Comparison of ENCODE assay signal across 7 cellular contexts in the genomic region with DNA sequence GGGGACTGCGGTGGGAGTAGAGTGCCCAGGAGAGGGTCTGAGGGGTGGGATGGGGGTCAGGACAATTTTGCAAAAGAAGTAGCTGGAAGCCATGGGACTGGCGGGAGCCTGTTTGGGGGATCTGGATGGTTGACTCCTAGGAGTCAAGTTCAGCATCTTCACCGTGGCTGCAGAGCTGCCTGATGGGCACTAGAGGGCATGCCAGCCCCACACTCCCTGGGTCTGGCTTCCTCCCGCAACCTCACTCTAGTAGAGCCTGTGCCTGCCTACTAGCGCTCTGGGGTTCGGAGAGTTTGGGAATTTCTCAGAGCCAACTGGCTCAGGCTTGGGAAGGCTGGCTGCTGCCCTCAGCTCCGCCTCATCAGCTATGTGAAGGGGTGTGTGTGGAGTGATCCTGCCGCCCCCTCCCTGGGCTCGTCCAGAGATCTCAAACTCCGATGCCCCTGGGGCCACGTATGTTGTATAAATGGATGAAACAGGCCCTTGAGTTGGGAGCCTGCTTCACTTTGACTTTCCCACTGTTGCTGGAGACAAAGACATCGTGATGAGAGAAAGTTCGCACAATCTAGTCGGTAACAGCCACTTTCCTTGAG. TPM values are rescaled to one million over a fixed set of nuclear protein-coding genes. Genes with fewer than 3 reads are reported as not detected.
DNase-seq lines count a peak whose midpoint lies in the region; ATAC-seq and TF ChIP-seq lines count a peak whose summit lies in the region.

No MANE protein-coding gene starts in this region.

- H3K27ac ChIP-seq in dorsolateral prefrontal cortex, result peak overlapping the region in 37 of 59 donors; percentile 7 to 92 (median 64)

- no peak overlapping the region for H3K4me3 ChIP-seq in GM12865 (ENCODE audit: low read depth, low read length)
- no peak overlapping the region for H3K4me3 ChIP-seq in dorsolateral prefrontal cortex

- intact Hi-C loops in dorsolateral prefrontal cortex (cut with DNase I), result loop anchor here (5.0 to 10.0 kb wide), 5 partner anchors 157 to 647 kb away; a partner anchor contains a TSS

- no peaks in the 10 kb centered on the region for H3K27me3 ChIP-seq in dorsolateral prefrontal cortex

- TF ChIP-seq CTCF in GM12865 (IDR thresholded peaks at IDR 0.05; ENCODE audit: insufficient read depth, low read depth, low read length, missing control alignments) (peak; percentile 94), dorsolateral prefrontal cortex (IDR thresholded peaks at IDR 0.05 in 54 of 56, conservative IDR thresholded peaks at IDR 0.05 in 2 of 56; ENCODE audit: low read depth in 1 of 56, partially characterized antibody in 56 of 56) (peak; percentile 50 to 92 (median 85))

- peak; percentile 36 for ATAC-seq in HG03039 (IDR thresholded peaks at IDR 0.05; ENCODE audit: unreplicated experiment)

- peak; percentile 73 for DNase-seq in GM12865 (ENCODE audit: low read depth)
- DNase-seq in NCI-H345 treated with DMSO at 0.1 percent for 48 hours (lab: John Stamatoyannopoulos, UW; ENCODE audit: unreplicated experiment), result peak; percentile 65
- peak; percentile 61 to 65 for DNase-seq in activated CD4-positive, alpha-beta T cell treated with anti-CD3 and anti-CD28 coated beads, Interleukin-2, amount 50 U/mL, for 4 hours
- peak; percentile 56 to 87 (median 81) for DNase-seq in dorsolateral prefrontal cortex
- peak; percentile 72 to 77 for DNase-seq in lung microvascular endothelial cell (ENCODE audit: low read depth in 2 of 2)
- DNase-seq in stimulated activated CD8-positive, alpha-beta memory T cell treated with anti-CD3 and anti-CD28 coated beads, Interleukin-2, amount 100 ng/mL, for 48 hours (ENCODE audit: low read depth in 2 of 2), result peak; percentile 46 to 52

RNA-seq across cellular contexts. Expression of a gene that starts 10.8 kb away (rescaled TPM):
- total RNA-seq in dorsolateral prefrontal cortex (10 to 100 TPM; 13.7 to 59.5 (median 32.9) TPM), lung microvascular endothelial cell (34.4 and 38.7 TPM in 2 replicates)

RNA-seq across cellular contexts. Expression of a gene that starts 27.6 kb away (rescaled TPM):
- total RNA-seq in dorsolateral prefrontal cortex (10 to 100 TPM in 59 of 120 experiments, 1 to 10 TPM in 61; 2.8 to 20.4 (median 9.8) TPM), lung microvascular endothelial cell (not detected in 2 replicates)

RNA-seq across cellular contexts. Expression of a gene that starts 27.8 kb away (rescaled TPM):
- total RNA-seq in dorsolateral prefrontal cortex (100 to 1,000 TPM; 110 to 614 (median 412) TPM), lung microvascular endothelial cell (0.99 and 1.1 TPM in 2 replicates)

RNA-seq across cellular contexts. Expression of a gene that starts 48.1 kb away (rescaled TPM):
- total RNA-seq in dorsolateral prefrontal cortex (10 to 100 TPM; 13.1 to 60.8 (median 43.9) TPM), lung microvascular endothelial cell (3.6 and 5.2 TPM in 2 replicates)

Comparison
In these comparisons a context has a peak if more than half of its experiments do, and no peak if none do; other contexts are left out.
1. RNA of a gene that starts 27.8 kb away (total RNA-seq): 110 to 614 TPM in dorsolateral prefrontal cortex; 0.99 to 1.1 TPM in lung microvascular endothelial cell; every median in the first group is over 10 times any median in the second.
2. Peak in every context shown above with its lines, with median percentiles within 50 percentile points of each other: DNase-seq.